Comparison of ENCODE assay signal across 3 cellular contexts in genomic region chr5:36555035-36555434, GRCh38. TPM values are rescaled to one million over a fixed set of nuclear protein-coding genes. Genes with fewer than 3 reads are reported as not detected.
"Had no signal": no experiment of that assay in that cellular context is flagged by ENCODE, and none has a peak within 500 bp of the region (broad histone marks: within the 10 kb centered on the region; RNA-seq: fewer than 3 reads in every experiment).

No MANE protein-coding gene starts in this region.

RNA-seq across cellular contexts. Expression of gene SLC1A3, which starts 51.4 kb away (rescaled TPM):
- total RNA-seq: dermis microvascular lymphatic vessel endothelial cell, endothelial cell of umbilical vein, glomerular endothelial cell had no signal
